Comparison of ENCODE assay signal across 1 cellular context in genomic region chr22:29750559-29750958, GRCh38.
TF ChIP-seq lines count a peak whose summit lies in the region.

No MANE protein-coding gene starts in this region.

TF ChIP-seq in K562, 482 proteins besides CTCF, POLR2A, EP300 and RAD21:
- TF ChIP-seq ELK1 (CRISPR knock-in tag; IDR thresholded peaks at IDR 0.05): no peak
- TF ChIP-seq ERF (CRISPR knock-in tag; IDR thresholded peaks at IDR 0.05): no peak
- no peak for TF ChIP-seq SMAD2 (IDR thresholded peaks at IDR 0.05; ENCODE audit: low read depth, low read length)
- no peak for TF ChIP-seq ZBTB49 (CRISPR knock-in tag; IDR thresholded peaks at IDR 0.05; ENCODE audit: borderline replicate concordance)
- TF ChIP-seq SAFB (IDR thresholded peaks at IDR 0.05; ENCODE audit: borderline replicate concordance, low read depth, low read length): no peak
